1 cellular context compared by ENCODE assay signal in genomic region chr7:117127585-117128168, GRCh38.
TF ChIP-seq lines count a peak whose summit lies in the region.

No MANE protein-coding gene starts in this region.

TF ChIP-seq in WTC11, 78 proteins besides CTCF, POLR2A, EP300 and RAD21:
- TF ChIP-seq, protein P1, sequence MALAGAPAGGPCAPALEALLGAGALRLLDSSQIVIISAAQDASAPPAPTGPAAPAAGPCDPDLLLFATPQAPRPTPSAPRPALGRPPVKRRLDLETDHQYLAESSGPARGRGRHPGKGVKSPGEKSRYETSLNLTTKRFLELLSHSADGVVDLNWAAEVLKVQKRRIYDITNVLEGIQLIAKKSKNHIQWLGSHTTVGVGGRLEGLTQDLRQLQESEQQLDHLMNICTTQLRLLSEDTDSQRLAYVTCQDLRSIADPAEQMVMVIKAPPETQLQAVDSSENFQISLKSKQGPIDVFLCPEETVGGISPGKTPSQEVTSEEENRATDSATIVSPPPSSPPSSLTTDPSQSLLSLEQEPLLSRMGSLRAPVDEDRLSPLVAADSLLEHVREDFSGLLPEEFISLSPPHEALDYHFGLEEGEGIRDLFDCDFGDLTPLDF (CRISPR knock-in tag; IDR thresholded peaks at IDR 0.05), result no peak
- TF ChIP-seq, protein P2, sequence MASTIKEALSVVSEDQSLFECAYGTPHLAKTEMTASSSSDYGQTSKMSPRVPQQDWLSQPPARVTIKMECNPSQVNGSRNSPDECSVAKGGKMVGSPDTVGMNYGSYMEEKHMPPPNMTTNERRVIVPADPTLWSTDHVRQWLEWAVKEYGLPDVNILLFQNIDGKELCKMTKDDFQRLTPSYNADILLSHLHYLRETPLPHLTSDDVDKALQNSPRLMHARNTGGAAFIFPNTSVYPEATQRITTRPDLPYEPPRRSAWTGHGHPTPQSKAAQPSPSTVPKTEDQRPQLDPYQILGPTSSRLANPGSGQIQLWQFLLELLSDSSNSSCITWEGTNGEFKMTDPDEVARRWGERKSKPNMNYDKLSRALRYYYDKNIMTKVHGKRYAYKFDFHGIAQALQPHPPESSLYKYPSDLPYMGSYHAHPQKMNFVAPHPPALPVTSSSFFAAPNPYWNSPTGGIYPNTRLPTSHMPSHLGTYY (CRISPR knock-in tag; IDR thresholded peaks at IDR 0.05), result no peak
- TF ChIP-seq EMX1 (CRISPR knock-in tag; IDR thresholded peaks at IDR 0.05) (no peak), GABPB1 (CRISPR knock-in tag; IDR thresholded peaks at IDR 0.05) (no peak), ZBTB21 (CRISPR knock-in tag; IDR thresholded peaks at IDR 0.05; ENCODE audit: borderline replicate concordance) (no peak), NFYB (CRISPR knock-in tag; conservative IDR thresholded peaks at IDR 0.05; ENCODE audit: low read depth) (no peak), NR1H2 (CRISPR knock-in tag; IDR thresholded peaks at IDR 0.05) (no peak), ETV6 (CRISPR knock-in tag; IDR thresholded peaks at IDR 0.05) (no peak), FOXJ3 (CRISPR knock-in tag; IDR thresholded peaks at IDR 0.05; ENCODE audit: borderline replicate concordance) (no peak), CDX4 (CRISPR knock-in tag; IDR thresholded peaks at IDR 0.05; ENCODE audit: borderline replicate concordance) (no peak), E2F4 (CRISPR knock-in tag; IDR thresholded peaks at IDR 0.05; ENCODE audit: borderline replicate concordance, low read depth) (no peak), ZNF263 (CRISPR knock-in tag; IDR thresholded peaks at IDR 0.05; ENCODE audit: low read depth) (no peak)
